In genomic region chr19:29842471-29843179, GRCh38 we compare ENCODE assay signal across 17 cellular contexts. TPM values are rescaled to one million over a fixed set of nuclear protein-coding genes. Genes with fewer than 3 reads are reported as not detected.
A peak's percentile ranks its signal among the peaks of the same experiment; 100 is the strongest.
DNase-seq lines count a peak whose midpoint lies in the region; ATAC-seq and TF ChIP-seq lines count a peak whose summit lies in the region.
"Had no signal": no experiment of that assay in that cellular context is flagged by ENCODE, and none has a peak within 500 bp of the region (broad histone marks: within the 10 kb centered on the region; RNA-seq: fewer than 3 reads in every experiment).

No MANE protein-coding gene starts in this region.

- DNase-seq in DMS 273 (lab: John Stamatoyannopoulos, UW; ENCODE audit: unreplicated experiment) (peak; percentile 44), DMS 273 treated with DMSO at 0.1 percent for 48 hours (lab: John Stamatoyannopoulos, UW) (no peak), MV-4-11 (lab: John Stamatoyannopoulos, UW) (peak; percentile 54), foreskin fibroblast (peak in 1 of 2 donors; percentile 3), psoas muscle (peak in 1 of 2 donors; percentile 39), AG08395 (ENCODE audit: low spot score) (no peak), kidney glomerular epithelial cell (lab: John Stamatoyannopoulos, UW) (no peak), head of caudate nucleus (no peak)
- DNase-seq: activated CD8-positive, alpha-beta T cell treated with anti-CD3 and anti-CD28 coated beads for 36 hours; DND-41; NCI-H2029; NK-92 treated with Interleukin-12 subunit alpha and Interleukin-12 subunit beta, amount 100 ng/mL, for 24 hours had no signal

- peak overlapping the region; percentile 13 to 43 for H3K4me3 ChIP-seq in foreskin fibroblast (ENCODE audit: low read depth in 1 of 2, low read length in 2 of 2)
- H3K4me3 ChIP-seq in psoas muscle, result peak overlapping the region; percentile 84
- H3K4me3 ChIP-seq: HAP-1, lung had no signal

- no peak for ATAC-seq in psoas muscle
- ATAC-seq: activated CD8-positive, alpha-beta T cell treated with anti-CD3 and anti-CD28 coated beads for 36 hours; T-cell had no signal

- no peaks in the 10 kb centered on the region for H3K9me3 ChIP-seq in psoas muscle
- H3K9me3 ChIP-seq: HAP-1 had no signal

- intact Hi-C loops in psoas muscle (cut with DNase I) (loop anchor here in 1 of 2 donors (2.0 kb wide), 1 partner anchor 30 kb away; no protein-coding TSS in a partner anchor), head of caudate nucleus (cut with DNase I) (no loop called here)

- H3K4me1 ChIP-seq in psoas muscle, result peaks cover 12% of the 10 kb centered on the region

- H3K27ac ChIP-seq in psoas muscle, result no peak overlapping the region
- H3K27ac ChIP-seq: 22Rv1, foreskin keratinocyte had no signal

- WGBS in psoas muscle, 3 donors, result 74 to 82% (median 79%) methylated on average over 11 of the region's 11 CpGs

- peaks cover 0 to 15% (median 0%) of the 10 kb centered on the region in 3 donors for H3K27me3 ChIP-seq in psoas muscle (ENCODE audit: insufficient read depth in 3 of 3, low read length in 2 of 3)
- H3K27me3 ChIP-seq: foreskin keratinocyte had no signal

- TF ChIP-seq CTCF in foreskin fibroblast (IDR thresholded peaks at IDR 0.05; ENCODE audit: low read depth, low read length) (no peak), psoas muscle (IDR thresholded peaks at IDR 0.05) (no peak)

- H3K36me3 ChIP-seq in psoas muscle (ENCODE audit: insufficient read depth in 1 of 2, low read depth in 1 of 2), result no peaks in the 10 kb centered on the region
- H3K36me3 ChIP-seq: HAP-1 had no signal

RNA-seq across cellular contexts. Expression of gene CCNE1, which starts 30.8 kb away (rescaled TPM):
- total RNA-seq in psoas muscle, result 1 to 10 TPM in 3 of 4 donors, under 1 TPM in 1; 0.97 to 2.3 (median 2.1) TPM
- 1 to 10 TPM; 1.9 to 6.7 (median 2.0) TPM for polyA plus RNA-seq in psoas muscle

Comparison
In these comparisons a context has a peak if more than half of its experiments do, and no peak if none do; other contexts are left out.
1. DNase-seq: peak in DMS 273 (single experiment) and MV-4-11 (single experiment); none in DMS 273 treated with DMSO at 0.1 percent for 48 hours (single experiment), AG08395 (single experiment), kidney glomerular epithelial cell (single experiment) and head of caudate nucleus (0 of 42).